ENCODE assay signal across 21 cellular contexts in the genomic region with DNA sequence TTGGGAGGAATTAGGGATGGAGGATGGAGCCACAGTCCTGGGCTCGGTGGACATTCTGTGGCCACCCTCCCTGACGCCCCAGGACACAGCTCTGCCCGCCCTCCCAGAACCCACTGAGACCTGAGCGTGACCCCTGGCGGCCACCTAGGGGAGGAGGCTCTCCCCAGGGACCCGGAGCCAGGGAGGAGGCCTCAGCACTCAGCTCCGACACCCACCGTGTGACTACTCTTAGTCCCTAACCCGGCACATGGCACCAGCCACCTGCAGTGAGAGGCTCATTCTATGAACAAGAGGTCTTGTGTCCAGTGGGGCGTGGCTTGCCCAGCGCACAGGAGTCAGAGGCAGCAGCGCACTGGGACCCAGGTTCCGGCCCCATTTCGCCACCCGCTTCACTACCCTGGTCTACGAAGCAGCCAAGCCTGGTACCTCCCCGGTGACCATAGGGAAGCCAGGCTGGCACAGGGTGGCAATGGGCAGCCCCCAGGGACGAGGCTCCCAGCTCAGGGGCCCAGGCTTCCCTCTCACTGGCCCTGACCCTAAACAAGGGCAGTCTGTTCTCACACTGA. TPM values are rescaled to one million over a fixed set of nuclear protein-coding genes. Genes with fewer than 3 reads are reported as not detected.
DNase-seq lines count a peak whose midpoint lies in the region; ATAC-seq and TF ChIP-seq lines count a peak whose summit lies in the region.
"Had no signal": no experiment of that assay in that cellular context is flagged by ENCODE, and none has a peak within 500 bp of the region (broad histone marks: within the 10 kb centered on the region; RNA-seq: fewer than 3 reads in every experiment).

No MANE protein-coding gene starts in this region.

- intact Hi-C loops in Right ventricle myocardium superior (cut with DNase I): loop anchor here (5.0 to 10.0 kb wide), 2 partner anchors 196 to 543 kb away; partner anchors contain the start of gene ADAMTSL2
- intact Hi-C loops in left cardiac atrium (cut with DNase I): loop anchor here (2.0 to 5.0 kb wide), 3 partner anchors 141 to 196 kb away; partner anchors contain the start of gene ADAMTSL2 (in 1 of the 2)

- TF ChIP-seq EP300 in upper lobe of left lung (IDR thresholded peaks at IDR 0.05): no peak

- TF ChIP-seq POLR2A in upper lobe of left lung (IDR thresholded peaks at IDR 0.05): no peak

- H3K9me3 ChIP-seq in upper lobe of left lung (no peaks in the 10 kb centered on the region), WERI-Rb-1 (ENCODE audit: severe bottlenecking) (peaks cover 7% of the 10 kb centered on the region)
- H3K9me3 ChIP-seq: body of pancreas, colonic mucosa, psoas muscle had no signal

- H3K4me3 ChIP-seq in upper lobe of left lung (no peak overlapping the region), WERI-Rb-1 (ENCODE audit: low read depth, low read length) (no peak overlapping the region)
- H3K4me3 ChIP-seq: body of pancreas, colonic mucosa, hepatocyte, psoas muscle had no signal

- TF ChIP-seq CTCF in upper lobe of left lung (IDR thresholded peaks at IDR 0.05): no peak
- no peak for TF ChIP-seq CTCF in WERI-Rb-1 (IDR thresholded peaks at IDR 0.05; ENCODE audit: low read depth, low read length)

- 84% methylated on average over 6 to 18 of the region's 18 CpGs for WGBS in upper lobe of left lung, 2 donors

- H3K27me3 ChIP-seq in upper lobe of left lung: no peaks in the 10 kb centered on the region
- no peaks in the 10 kb centered on the region for H3K27me3 ChIP-seq in WERI-Rb-1 (ENCODE audit: insufficient read depth, low read depth, severe bottlenecking)
- H3K27me3 ChIP-seq: body of pancreas, colonic mucosa, hepatocyte had no signal

- H3K4me1 ChIP-seq in upper lobe of left lung: no peaks in the 10 kb centered on the region
- H3K4me1 ChIP-seq: colonic mucosa, psoas muscle had no signal

- H3K27ac ChIP-seq in upper lobe of left lung (no peak overlapping the region), WERI-Rb-1 (no peak overlapping the region)
- H3K27ac ChIP-seq: body of pancreas, colonic mucosa, hepatocyte, psoas muscle, VCaP had no signal

- DNase-seq in Right ventricle myocardium superior (peak; percentile 33), left cardiac atrium (no peak), mesenteric fat pad (ENCODE audit: low spot score) (peak; percentile 76), upper lobe of left lung (peak; percentile 13 to 57), WERI-Rb-1 (no peak)
- peak; percentile 37 for DNase-seq in activated CD8-positive, alpha-beta memory T cell treated with anti-CD3 and anti-CD28 coated beads, Interleukin-2, amount 50 U/mL, for 48 hours
- DNase-seq: ACHN; activated CD8-positive, alpha-beta T cell treated with anti-CD3 and anti-CD28 coated beads for 36 hours; colonic mucosa; Kasumi-1; NCI-H1092 treated with DMSO at 0.1 percent for 48 hours; NCI-H2081 treated with DMSO at 0.1 percent for 48 hours; NCI-H510A treated with DMSO at 0.1 percent for 48 hours; SIG-M5 had no signal

- ATAC-seq in Right ventricle myocardium superior (ENCODE audit: poor library complexity) (no peak), left cardiac atrium (no peak), upper lobe of left lung (ENCODE audit: low FRiP score in 2 of 2) (no peak), GM19455 (IDR thresholded peaks at IDR 0.05; ENCODE audit: unreplicated experiment) (no peak), HG02884 (IDR thresholded peaks at IDR 0.05; ENCODE audit: unreplicated experiment) (no peak)
- ATAC-seq: body of pancreas; CD8-positive, alpha-beta T cell; psoas muscle had no signal

- H3K36me3 ChIP-seq in upper lobe of left lung (no peaks in the 10 kb centered on the region), WERI-Rb-1 (no peaks in the 10 kb centered on the region; the same call in 1 of the 2 replicates)
- H3K36me3 ChIP-seq: colonic mucosa had no signal

RNA-seq across cellular contexts. Expression of gene SARDH, which starts 10.2 kb away (rescaled TPM):
- total RNA-seq in Right ventricle myocardium superior (0.94 TPM), left cardiac atrium (1 to 10 TPM in 1 of 2 donors, under 1 TPM in 1; 0.88 to 1.4 TPM), mesenteric fat pad (0.87 TPM), upper lobe of left lung (10 to 100 TPM in 2 of 6 donors, 1 to 10 TPM in 3, under 1 TPM in 1; 0.79 to 37.7 (median 4.2) TPM)

Comparison
In these comparisons a context has a peak if more than half of its experiments do, and no peak if none do; other contexts are left out.
1. DNase-seq: peak in Right ventricle myocardium superior (single experiment), activated CD8-positive, alpha-beta memory T cell treated with anti-CD3 and anti-CD28 coated beads, Interleukin-2, amount 50 U/mL, for 48 hours (single experiment), mesenteric fat pad (single experiment) and upper lobe of left lung (2 of 2); none in left cardiac atrium (single experiment) and WERI-Rb-1 (single experiment).